Comparison of ENCODE assay signal across 8 cellular contexts in the genomic region with DNA sequence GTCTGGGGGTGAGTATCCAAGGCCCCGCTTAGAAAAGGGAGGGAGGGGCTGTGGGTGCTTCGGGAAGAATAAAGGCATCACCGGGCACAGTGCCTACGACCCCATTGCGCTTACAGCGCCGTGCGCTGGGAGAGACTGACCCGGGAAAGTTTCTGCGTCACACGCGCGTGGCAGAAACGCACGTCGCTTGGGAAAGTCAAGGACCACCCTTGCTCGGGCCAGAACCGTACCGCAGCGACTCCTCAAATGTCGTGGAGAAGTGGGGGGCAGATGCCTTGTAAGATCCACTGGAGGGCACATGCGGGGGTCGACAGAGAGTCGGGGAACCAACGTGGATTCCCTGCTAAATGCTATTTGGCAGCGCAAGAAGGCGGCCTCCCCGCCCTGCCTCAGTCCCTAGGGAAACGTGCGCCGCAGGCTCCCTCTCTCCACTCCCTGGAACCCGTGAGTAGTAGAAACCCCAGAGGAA. TPM values are rescaled to one million over a fixed set of nuclear protein-coding genes. Genes with fewer than 3 reads are reported as not detected.
DNase-seq lines count a peak whose midpoint lies in the region; ATAC-seq and TF ChIP-seq lines count a peak whose summit lies in the region.

No MANE protein-coding gene starts in this region.

- no peak for TF ChIP-seq EP300 in upper lobe of left lung (IDR thresholded peaks at IDR 0.05)

- H3K27ac ChIP-seq in Panc1 (ENCODE audit: low read length) (no peak overlapping the region), esophagus squamous epithelium (peak overlapping the region; percentile 82 to 96 (median 87)), upper lobe of left lung (peak overlapping the region; percentile 91 to 95 (median 94))
- H3K27ac ChIP-seq in CD8-positive, alpha-beta memory T cell (ENCODE audit: low read depth, low read length), result no peak overlapping the region

- H3K9me3 Mint-ChIP-seq in CD8-positive, alpha-beta memory T cell, result peaks cover 0 to 13% (median 6%) of the 10 kb centered on the region in 5 donors

- WGBS in esophagus squamous epithelium, 2 donors, result 1 to 5% methylated on average over 10 to 24 of the region's 32 CpGs
- WGBS in upper lobe of left lung, 2 donors, result 0 to 2% methylated on average over 23 to 32 of the region's 32 CpGs

- no peak for DNase-seq in Panc1 (ENCODE audit: low read depth, low spot score)
- no peak for DNase-seq in esophagus squamous epithelium (lab: John Stamatoyannopoulos, UW)
- peak; percentile 41 to 53 (median 47) for DNase-seq in mucosa of descending colon
- peak; percentile 23 to 70 for DNase-seq in upper lobe of left lung
- no peak for DNase-seq in stimulated activated CD4-positive, alpha-beta T cell treated with anti-CD3 and anti-CD28 coated beads, Interleukin-1b, Interleukin-23, amount 100 ng/mL, for 48 hours
- DNase-seq in activated T-cell treated with anti-CD3 and anti-CD28 coated beads, Interleukin-2, amount 50 U/mL, for 1 hour, result no peak
- DNase-seq in CD8-positive, alpha-beta memory T cell, result no peak

- H3K27me3 Mint-ChIP-seq in CD8-positive, alpha-beta memory T cell, result peaks cover 18 to 39% of the 10 kb centered on the region in 2 donors

- H3K27me3 ChIP-seq in Panc1 (ENCODE audit: control insufficient read depth, insufficient read depth, low read length) (peaks cover 10% of the 10 kb centered on the region), esophagus squamous epithelium (peaks cover 0 to 66% (median 0%) of the 10 kb centered on the region in 4 donors), upper lobe of left lung (no peaks in the 10 kb centered on the region)
- no peaks in the 10 kb centered on the region for H3K27me3 ChIP-seq in CD8-positive, alpha-beta memory T cell (ENCODE audit: insufficient read depth, low read length, poor library complexity, severe bottlenecking)

- H3K36me3 ChIP-seq in Panc1 (ENCODE audit: control insufficient read depth, insufficient read depth, low read length), result no peaks in the 10 kb centered on the region
- H3K36me3 ChIP-seq in esophagus squamous epithelium, result peaks cover 0 to 6% (median 0%) of the 10 kb centered on the region in 3 donors
- no peaks in the 10 kb centered on the region for H3K36me3 ChIP-seq in mucosa of descending colon (ENCODE audit: low read depth)
- H3K36me3 ChIP-seq in upper lobe of left lung, result peaks cover 0 to 20% (median 3%) of the 10 kb centered on the region in 4 donors
- no peaks in the 10 kb centered on the region for H3K36me3 ChIP-seq in CD8-positive, alpha-beta memory T cell (ENCODE audit: insufficient read depth, low read length)

- no peak overlapping the region for H3K4me3 Mint-ChIP-seq in CD8-positive, alpha-beta memory T cell

- H3K4me3 ChIP-seq in Panc1 (ENCODE audit: low read depth in 2 of 2, low read length in 2 of 2), result peak overlapping the region; percentile 34 to 55
- H3K4me3 ChIP-seq in esophagus squamous epithelium, result peak overlapping the region; percentile 44 to 70 (median 60)
- H3K4me3 ChIP-seq in mucosa of descending colon, result peak overlapping the region; percentile 15
- peak overlapping the region; percentile 53 to 72 (median 68) for H3K4me3 ChIP-seq in upper lobe of left lung
- H3K4me3 ChIP-seq in CD8-positive, alpha-beta memory T cell (ENCODE audit: low read length), result no peak overlapping the region

- CTCF ChIA-PET in Panc1 (lab: Charles Lee), result no interaction called here
- CTCF ChIA-PET in CD8-positive, alpha-beta memory T cell (lab: Charles Lee), result no interaction called here

- TF ChIP-seq POLR2A in esophagus squamous epithelium (IDR thresholded peaks at IDR 0.05) (no peak), upper lobe of left lung (IDR thresholded peaks at IDR 0.05) (no peak)

- BruUV-seq in Panc1 (replicated peaks; lab: Mats Ljungman, UMichigan), result no TSS peak

- H3K27ac Mint-ChIP-seq in CD8-positive, alpha-beta memory T cell, result no peak overlapping the region

- peaks cover 0 to 7% (median 0%) of the 10 kb centered on the region in 3 donors for H3K36me3 Mint-ChIP-seq in CD8-positive, alpha-beta memory T cell

- H3K9me3 ChIP-seq in Panc1 (ENCODE audit: control insufficient read depth, insufficient read depth, low read depth, low read length) (no peaks in the 10 kb centered on the region), esophagus squamous epithelium (no peaks in the 10 kb centered on the region), mucosa of descending colon (no peaks in the 10 kb centered on the region), upper lobe of left lung (no peaks in the 10 kb centered on the region)
- no peaks in the 10 kb centered on the region for H3K9me3 ChIP-seq in CD8-positive, alpha-beta memory T cell (ENCODE audit: low read length)

- intact Hi-C loops in Panc1 (cut with micrococcal nuclease; ENCODE audit: unreplicated experiment), result no loop called here
- intact Hi-C loops in esophagus squamous epithelium (cut with DNase I), result loop anchor here (10.0 kb wide), 1 partner anchor 151 kb away; no protein-coding TSS in a partner anchor
- intact Hi-C loops in mucosa of descending colon (cut with DNase I, micrococcal nuclease), result no loop called here

- TF ChIP-seq CTCF in Panc1 (IDR thresholded peaks at IDR 0.05) (no peak), esophagus squamous epithelium (IDR thresholded peaks at IDR 0.05) (no peak), mucosa of descending colon (IDR thresholded peaks at IDR 0.05) (no peak), upper lobe of left lung (IDR thresholded peaks at IDR 0.05) (no peak)

- POLR2A ChIA-PET in Panc1 (lab: Charles Lee), result no interaction called here
- POLR2A ChIA-PET in CD8-positive, alpha-beta memory T cell (lab: Charles Lee), result no interaction called here

- H3K4me1 ChIP-seq in Panc1 (ENCODE audit: control insufficient read depth, insufficient read depth, low read length) (peaks cover 3% of the 10 kb centered on the region; the same call in 1 of the 2 replicates), esophagus squamous epithelium (peaks cover 0 to 58% (median 0%) of the 10 kb centered on the region in 3 donors), mucosa of descending colon (ENCODE audit: low read depth) (peaks cover 8% of the 10 kb centered on the region), upper lobe of left lung (peaks cover 0 to 26% (median 4%) of the 10 kb centered on the region in 4 donors)
- H3K4me1 ChIP-seq in CD8-positive, alpha-beta memory T cell (ENCODE audit: insufficient read depth, low read length), result no peaks in the 10 kb centered on the region

- in situ Hi-C loops in Panc1 (cut with HindIII; ENCODE audit: low pct_unique_long_range_greater_than_20kb, low sequenced_read_pairs), result no loop called here

- ATAC-seq in Panc1 (peak; percentile 49), mucosa of descending colon (no peak), upper lobe of left lung (ENCODE audit: low FRiP score in 2 of 2) (peak; percentile 0 to 2), HG02970 (IDR thresholded peaks at IDR 0.05; ENCODE audit: low FRiP score, unreplicated experiment) (no peak)

- H3K4me1 Mint-ChIP-seq in CD8-positive, alpha-beta memory T cell, result peaks cover 0 to 9% (median 3%) of the 10 kb centered on the region in 3 donors

RNA-seq across cellular contexts. Expression of gene ADAMTS9, which starts 2.4 kb away (rescaled TPM):
- total RNA-seq in Panc1 (2021; ENCODE audit: unreplicated experiment), result 0.05 TPM
- not detected for polyA plus RNA-seq in Panc1 (2012; ENCODE audit: insufficient read length)
- 10 to 100 TPM in 1 of 4 donors, 1 to 10 TPM in 3; 3.1 to 15.1 (median 5.9) TPM for total RNA-seq in esophagus squamous epithelium
- total RNA-seq in mucosa of descending colon, result 10 to 100 TPM in 2 of 3 donors, 1 to 10 TPM in 1; 7.4 to 20.5 (median 20.1) TPM
- 10 to 100 TPM; 12.3 to 54.9 (median 26.6) TPM for total RNA-seq in upper lobe of left lung
- total RNA-seq in CD8-positive, alpha-beta memory T cell, result not detected
- polyA plus RNA-seq in CD8-positive, alpha-beta memory T cell, result not detected

Comparison
In these comparisons a context has a peak if more than half of its experiments do, and no peak if none do; other contexts are left out.
1. ATAC-seq: peak in Panc1 (single experiment) and upper lobe of left lung (2 of 2); none in mucosa of descending colon (single experiment) and HG02970 (single experiment).
2. DNase-seq: peak in mucosa of descending colon (3 of 3) and upper lobe of left lung (2 of 2); none in Panc1 (single experiment), esophagus squamous epithelium (single experiment), stimulated activated CD4-positive, alpha-beta T cell treated with anti-CD3 and anti-CD28 coated beads, Interleukin-1b, Interleukin-23, amount 100 ng/mL, for 48 hours (single experiment), activated T-cell treated with anti-CD3 and anti-CD28 coated beads, Interleukin-2, amount 50 U/mL, for 1 hour (single experiment) and CD8-positive, alpha-beta memory T cell (0 of 5).
3. H3K27ac ChIP-seq: peak in esophagus squamous epithelium (4 of 4) and upper lobe of left lung (4 of 4); none in Panc1 (single experiment) and CD8-positive, alpha-beta memory T cell (single experiment).